ENCODE assay signal across 9 cellular contexts in genomic region chr9:1051286-1052118, GRCh38. TPM values are rescaled to one million over a fixed set of nuclear protein-coding genes. Genes with fewer than 3 reads are reported as not detected.
DNase-seq lines count a peak whose midpoint lies in the region; ATAC-seq lines count a peak whose summit lies in the region.
"Had no signal": no experiment of that assay in that cellular context is flagged by ENCODE, and none has a peak within 500 bp of the region (broad histone marks: within the 10 kb centered on the region; RNA-seq: fewer than 3 reads in every experiment).

No MANE protein-coding gene starts in this region.

- DNase-seq in NCI-H1694 treated with DMSO at 0.1 percent for 48 hours (lab: John Stamatoyannopoulos, UW) (peak; percentile 32), NCI-H1694 (lab: John Stamatoyannopoulos, UW) (no peak), NCI-H1092 treated with DMSO at 0.1 percent for 48 hours (lab: John Stamatoyannopoulos, UW) (peak; percentile 3), dermis microvascular lymphatic vessel endothelial cell (ENCODE audit: low read depth in 2 of 2) (peak; percentile 6 to 26), myocyte (ENCODE audit: low read depth) (peak; percentile 48), SKM-1 (lab: John Stamatoyannopoulos, UW; ENCODE audit: unreplicated experiment) (no peak)

- ATAC-seq in HG03108 (IDR thresholded peaks at IDR 0.05; ENCODE audit: unreplicated experiment) (no peak), HG02973 (IDR thresholded peaks at IDR 0.05; ENCODE audit: unreplicated experiment) (no peak)

RNA-seq across cellular contexts. Expression of gene DMRT2, which starts 1.3 kb away (rescaled TPM):
- total RNA-seq in dermis microvascular lymphatic vessel endothelial cell = not detected in 2 replicates
- not detected in 2 replicates for total RNA-seq in myocyte
- polyA plus RNA-seq in myocyte (2012) = 0.05 TPM
- total RNA-seq: mononuclear cell had no signal

Comparison
In these comparisons a context has a peak if more than half of its experiments do, and no peak if none do; other contexts are left out.
1. DNase-seq: peak in NCI-H1694 treated with DMSO at 0.1 percent for 48 hours (single experiment), NCI-H1092 treated with DMSO at 0.1 percent for 48 hours (single experiment), dermis microvascular lymphatic vessel endothelial cell (2 of 2) and myocyte (single experiment); none in NCI-H1694 (single experiment) and SKM-1 (single experiment).